15 cellular contexts compared by ENCODE assay signal in genomic region chr9:97666907-97667686, GRCh38. TPM values are rescaled to one million over a fixed set of nuclear protein-coding genes. Genes with fewer than 3 reads are reported as not detected.
DNase-seq lines count a peak whose midpoint lies in the region; ATAC-seq lines count a peak whose summit lies in the region.
"Had no signal": no experiment of that assay in that cellular context is flagged by ENCODE, and none has a peak within 500 bp of the region (broad histone marks: within the 10 kb centered on the region; RNA-seq: fewer than 3 reads in every experiment).

No MANE protein-coding gene starts in this region.

- peaks cover 20% of the 10 kb centered on the region for H3K36me3 Mint-ChIP-seq in activated naive CD4-positive, alpha-beta T cell treated with anti-CD3 and anti-CD28 coated beads, Interleukin-2, amount 50 U/mL, for 24 hours
- peaks cover 38% of the 10 kb centered on the region for H3K36me3 Mint-ChIP-seq in activated naive CD8-positive, alpha-beta T cell treated with anti-CD3 and anti-CD28 coated beads, Interleukin-2, amount 10 ng/mL, durations not matched to agents 7 days and 5 days

- H3K27ac Mint-ChIP-seq in activated naive CD4-positive, alpha-beta T cell treated with anti-CD3 and anti-CD28 coated beads, Interleukin-2, amount 50 U/mL, for 24 hours = peak overlapping the region; percentile 60
- H3K27ac Mint-ChIP-seq in activated naive CD8-positive, alpha-beta T cell treated with anti-CD3 and anti-CD28 coated beads, Interleukin-2, amount 10 ng/mL, durations not matched to agents 7 days and 5 days = peak overlapping the region; percentile 57
- H3K27ac Mint-ChIP-seq in stimulated activated naive CD8-positive, alpha-beta T cell treated with anti-CD3 and anti-CD28 coated beads, Interleukin-15, amount 100 ng/mL, for 72 hours = peak overlapping the region; percentile 72 to 86

- no peaks in the 10 kb centered on the region for H3K9me3 Mint-ChIP-seq in activated naive CD4-positive, alpha-beta T cell treated with anti-CD3 and anti-CD28 coated beads, Interleukin-2, amount 50 U/mL, for 24 hours
- no peaks in the 10 kb centered on the region for H3K9me3 Mint-ChIP-seq in activated naive CD8-positive, alpha-beta T cell treated with anti-CD3 and anti-CD28 coated beads, Interleukin-2, amount 10 ng/mL, durations not matched to agents 7 days and 5 days
- no peaks in the 10 kb centered on the region for H3K9me3 Mint-ChIP-seq in stimulated activated naive CD8-positive, alpha-beta T cell treated with anti-CD3 and anti-CD28 coated beads, Interleukin-15, amount 100 ng/mL, for 72 hours

- no peaks in the 10 kb centered on the region for H3K27me3 Mint-ChIP-seq in activated naive CD4-positive, alpha-beta T cell treated with anti-CD3 and anti-CD28 coated beads, Interleukin-2, amount 50 U/mL, for 24 hours
- no peaks in the 10 kb centered on the region for H3K27me3 Mint-ChIP-seq in activated naive CD8-positive, alpha-beta T cell treated with anti-CD3 and anti-CD28 coated beads, Interleukin-2, amount 10 ng/mL, durations not matched to agents 7 days and 5 days
- H3K27me3 Mint-ChIP-seq in stimulated activated naive CD8-positive, alpha-beta T cell treated with anti-CD3 and anti-CD28 coated beads, Interleukin-15, amount 100 ng/mL, for 72 hours = no peaks in the 10 kb centered on the region

- POLR2A ChIA-PET in activated naive CD8-positive, alpha-beta T cell treated with anti-CD3 and anti-CD28 coated beads, Interleukin-2, amount 10 ng/mL, durations not matched to agents 7 days and 5 days (lab: Charles Lee) = no interaction called here

- H3K4me1 Mint-ChIP-seq in activated naive CD4-positive, alpha-beta T cell treated with anti-CD3 and anti-CD28 coated beads, Interleukin-2, amount 50 U/mL, for 24 hours = peaks cover 37% of the 10 kb centered on the region
- peaks cover 9% of the 10 kb centered on the region for H3K4me1 Mint-ChIP-seq in activated naive CD8-positive, alpha-beta T cell treated with anti-CD3 and anti-CD28 coated beads, Interleukin-2, amount 10 ng/mL, durations not matched to agents 7 days and 5 days
- H3K4me1 Mint-ChIP-seq in stimulated activated naive CD8-positive, alpha-beta T cell treated with anti-CD3 and anti-CD28 coated beads, Interleukin-15, amount 100 ng/mL, for 72 hours = peaks cover 44% of the 10 kb centered on the region

- no peak overlapping the region for H3K4me3 Mint-ChIP-seq in activated naive CD4-positive, alpha-beta T cell treated with anti-CD3 and anti-CD28 coated beads, Interleukin-2, amount 50 U/mL, for 24 hours
- H3K4me3 Mint-ChIP-seq in activated naive CD8-positive, alpha-beta T cell treated with anti-CD3 and anti-CD28 coated beads, Interleukin-2, amount 10 ng/mL, durations not matched to agents 7 days and 5 days = peak overlapping the region; percentile 23
- no peak overlapping the region for H3K4me3 Mint-ChIP-seq in stimulated activated naive CD8-positive, alpha-beta T cell treated with anti-CD3 and anti-CD28 coated beads, Interleukin-15, amount 100 ng/mL, for 72 hours

- DNase-seq in activated naive CD4-positive, alpha-beta T cell treated with Interleukin-2 at 50 U/mL for 16 hours = no peak
- DNase-seq in SKM-1 (lab: John Stamatoyannopoulos, UW; ENCODE audit: unreplicated experiment) (peak; percentile 42), epidermal melanocyte (ENCODE audit: insufficient read length, low spot score) (no peak), SK-N-DZ (ENCODE audit: low spot score) (no peak)
- no peak for DNase-seq in activated naive CD8-positive, alpha-beta T cell treated with anti-CD3 and anti-CD28 coated beads, Interleukin-2, amount 10 ng/mL, durations not matched to agents 7 days and 5 days
- no peak for DNase-seq in stimulated activated naive CD8-positive, alpha-beta T cell treated with anti-CD3 and anti-CD28 coated beads, Interleukin-15, amount 100 ng/mL, for 72 hours
- DNase-seq: DMS79, HCEC 1CT, mesendoderm, NCI-H146, NCI-H446 treated with DMSO at 0.1 percent for 48 hours, PC-3 had no signal

- peak; percentile 58 for ATAC-seq in activated naive CD8-positive, alpha-beta T cell treated with anti-CD3 and anti-CD28 coated beads, Interleukin-2, amount 10 ng/mL, durations not matched to agents 7 days and 5 days (ENCODE audit: low read depth)
- peak; percentile 59 for ATAC-seq in stimulated activated naive CD8-positive, alpha-beta T cell treated with anti-CD3 and anti-CD28 coated beads, Interleukin-15, amount 100 ng/mL, for 72 hours
- ATAC-seq in HG02623 (IDR thresholded peaks at IDR 0.05; ENCODE audit: unreplicated experiment) = no peak
- ATAC-seq: PC-3, SK-N-SH treated with all-trans-retinoic acid at 6 μM for 48 hours had no signal

RNA-seq across cellular contexts. Expression of gene XPA, which starts 30.0 kb away (rescaled TPM):
- total RNA-seq in activated naive CD8-positive, alpha-beta T cell treated with anti-CD3 and anti-CD28 coated beads, Interleukin-2, amount 10 ng/mL, durations not matched to agents 7 days and 5 days = 10 to 100 TPM; 15.4 to 18.6 TPM
- polyA plus RNA-seq in SK-N-DZ (2014; cell fraction: cytosol; rRNA removed) = 7.3 and 11.1 TPM in 2 replicates
- polyA plus RNA-seq in SK-N-DZ (2014; cell fraction: nucleus; rRNA removed) = 6.5 and 6.8 TPM in 2 replicates

RNA-seq across cellular contexts. Expression of gene NCBP1, which starts 33.5 kb away (rescaled TPM):
- 10 to 100 TPM; 37.3 to 41.3 TPM for total RNA-seq in activated naive CD8-positive, alpha-beta T cell treated with anti-CD3 and anti-CD28 coated beads, Interleukin-2, amount 10 ng/mL, durations not matched to agents 7 days and 5 days
- polyA plus RNA-seq in SK-N-DZ (2014; cell fraction: cytosol; rRNA removed) = 34.1 and 40.1 TPM in 2 replicates
- polyA plus RNA-seq in SK-N-DZ (2014; cell fraction: nucleus; rRNA removed) = 33.2 and 34.7 TPM in 2 replicates

RNA-seq across cellular contexts. Expression of gene TSTD2, which starts 33.9 kb away (rescaled TPM):
- 10 to 100 TPM; 17.0 to 19.6 TPM for total RNA-seq in activated naive CD8-positive, alpha-beta T cell treated with anti-CD3 and anti-CD28 coated beads, Interleukin-2, amount 10 ng/mL, durations not matched to agents 7 days and 5 days
- 19.0 and 20.5 TPM in 2 replicates for polyA plus RNA-seq in SK-N-DZ (2014; cell fraction: cytosol; rRNA removed)
- polyA plus RNA-seq in SK-N-DZ (2014; cell fraction: nucleus; rRNA removed) = 35.3 and 58.5 TPM in 2 replicates
